Comparison of ENCODE assay signal across 26 cellular contexts in genomic region chr7:102220229-102220850, GRCh38.
DNase-seq lines count a peak whose midpoint lies in the region; ATAC-seq and TF ChIP-seq lines count a peak whose summit lies in the region.
"Had no signal": no experiment of that assay in that cellular context is flagged by ENCODE, and none has a peak within 500 bp of the region (broad histone marks: within the 10 kb centered on the region; RNA-seq: fewer than 3 reads in every experiment).

No MANE protein-coding gene starts in this region.

- no peaks in the 10 kb centered on the region for H3K27me3 Mint-ChIP-seq in chondrocyte (ENCODE audit: low read depth)
- peaks cover 3% of the 10 kb centered on the region for H3K27me3 Mint-ChIP-seq in nephron (ENCODE audit: low read depth)
- H3K27me3 Mint-ChIP-seq: IgD-negative memory B cell; natural killer cell treated with Interleukin-12 subunit alpha and Interleukin-12 subunit beta and Interleukin-15 and Interleukin-18, amount 100 ng/mL, for 72 hours had no signal

- TF ChIP-seq CTCF in chondrocyte (IDR thresholded peaks at IDR 0.05), result peak; percentile 18
- TF ChIP-seq CTCF in nephron (IDR thresholded peaks at IDR 0.05; ENCODE audit: unreplicated experiment in 3 of 3), result no peak

- DNase-seq in Daoy (ENCODE audit: low read depth) (peak; percentile 48), NAMALWA (ENCODE audit: low spot score) (peak; percentile 29), chondrocyte (ENCODE audit: low spot score) (peak; percentile 89), Kasumi-1 (lab: John Stamatoyannopoulos, UW) (no peak), activated T-cell treated with anti-CD3 and anti-CD28 coated beads for 4 hours (no peak)
- DNase-seq: ACHN; activated CD4-positive, alpha-beta T cell treated with anti-CD3 and anti-CD28 coated beads for 1 hour; activated CD8-positive, alpha-beta memory T cell treated with anti-CD3 and anti-CD28 coated beads for 24 hours; activated naive CD4-positive, alpha-beta T cell treated with anti-CD3 and anti-CD28 coated beads for 36 hours; activated T-cell treated with anti-CD3 and anti-CD28 coated beads, Interleukin-2, amount 50 U/mL, for 48 hours; amniotic stem cell; GF-D8; immature natural killer cell; left lung; midbrain; MM.1S; NCI-H1436 treated with DMSO at 0.1 percent for 48 hours; NCI-H524; RPMI8226; sigmoid colon; upper lobe of left lung had no signal

- H3K9me3 Mint-ChIP-seq in chondrocyte (ENCODE audit: low read depth) (no peaks in the 10 kb centered on the region), nephron (no peaks in the 10 kb centered on the region)
- H3K9me3 Mint-ChIP-seq: activated naive CD4-positive, alpha-beta T cell treated with anti-CD3 and anti-CD28 coated beads for 36 hours; IgD-negative memory B cell; immature natural killer cell; natural killer cell treated with Interleukin-12 subunit alpha and Interleukin-12 subunit beta and Interleukin-15 and Interleukin-18, amount 100 ng/mL, for 72 hours had no signal

- H3K4me1 Mint-ChIP-seq in chondrocyte (ENCODE audit: low read depth) (peaks cover 35% of the 10 kb centered on the region), nephron (peaks cover 26% of the 10 kb centered on the region)

- H3K27ac Mint-ChIP-seq in chondrocyte (ENCODE audit: unreplicated experiment), result peak overlapping the region; percentile 73
- peak overlapping the region in 2 of 3 experiments; percentile 83 to 86 for H3K27ac Mint-ChIP-seq in nephron
- H3K27ac Mint-ChIP-seq: activated naive CD4-positive, alpha-beta T cell treated with anti-CD3 and anti-CD28 coated beads for 36 hours; natural killer cell treated with Interleukin-12 subunit alpha and Interleukin-12 subunit beta and Interleukin-15 and Interleukin-18, amount 100 ng/mL, for 72 hours had no signal

- ATAC-seq in HG03196 (IDR thresholded peaks at IDR 0.05; ENCODE audit: unreplicated experiment) (no peak), HG02852 (IDR thresholded peaks at IDR 0.05; ENCODE audit: unreplicated experiment) (no peak)
- ATAC-seq: left lung; natural killer cell treated with Interleukin-12 subunit alpha and Interleukin-12 subunit beta and Interleukin-15 and Interleukin-18, amount 100 ng/mL, for 72 hours had no signal

- H3K36me3 Mint-ChIP-seq in chondrocyte (ENCODE audit: low read depth) (peaks cover 8% of the 10 kb centered on the region), nephron (ENCODE audit: low read depth) (peaks cover 26% of the 10 kb centered on the region)
- H3K36me3 Mint-ChIP-seq: natural killer cell treated with Interleukin-12 subunit alpha and Interleukin-12 subunit beta and Interleukin-15 and Interleukin-18, amount 100 ng/mL, for 72 hours had no signal

- H3K4me3 Mint-ChIP-seq in chondrocyte (ENCODE audit: unreplicated experiment) (no peak overlapping the region), nephron (no peak overlapping the region)
- H3K4me3 Mint-ChIP-seq: activated naive CD4-positive, alpha-beta T cell treated with anti-CD3 and anti-CD28 coated beads for 36 hours; IgD-negative memory B cell; immature natural killer cell; natural killer cell treated with Interleukin-12 subunit alpha and Interleukin-12 subunit beta and Interleukin-15 and Interleukin-18, amount 100 ng/mL, for 72 hours had no signal

Comparison
In these comparisons a context has a peak if more than half of its experiments do, and no peak if none do; other contexts are left out.
1. DNase-seq: peak in Daoy (single experiment), NAMALWA (single experiment) and chondrocyte (single experiment); none in Kasumi-1 (0 of 2) and activated T-cell treated with anti-CD3 and anti-CD28 coated beads for 4 hours (single experiment).